ENCODE assay signal across 2 cellular contexts in the genomic region with DNA sequence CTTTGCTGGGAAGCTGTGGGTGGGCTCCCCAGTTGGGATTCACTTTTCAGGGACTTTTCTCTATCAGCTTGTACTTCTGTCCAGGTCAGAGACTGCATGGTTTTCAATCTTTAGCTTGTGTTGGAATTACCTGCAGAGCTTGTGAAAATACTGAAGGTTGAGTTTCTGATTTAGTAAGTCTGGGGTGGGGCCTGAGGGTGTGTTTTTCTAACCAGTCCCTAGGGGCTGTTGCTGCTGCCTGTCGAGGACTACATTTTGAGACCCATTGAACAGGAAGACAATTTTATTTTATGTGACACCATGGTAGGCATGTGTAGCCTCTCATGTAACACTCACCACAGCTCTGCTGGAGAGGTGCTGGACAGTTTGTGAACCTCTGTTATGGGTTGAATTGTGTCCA.
TF ChIP-seq lines count a peak whose summit lies in the region.

No MANE protein-coding gene starts in this region.

TF ChIP-seq in K562, 482 proteins besides CTCF, POLR2A, EP300 and RAD21 (continues in another document):
- no peak for TF ChIP-seq SRF (CRISPR knock-in tag; IDR thresholded peaks at IDR 0.05)
- no peak for TF ChIP-seq ZSCAN32 (CRISPR knock-in tag; IDR thresholded peaks at IDR 0.05)
- TF ChIP-seq, protein P1, sequence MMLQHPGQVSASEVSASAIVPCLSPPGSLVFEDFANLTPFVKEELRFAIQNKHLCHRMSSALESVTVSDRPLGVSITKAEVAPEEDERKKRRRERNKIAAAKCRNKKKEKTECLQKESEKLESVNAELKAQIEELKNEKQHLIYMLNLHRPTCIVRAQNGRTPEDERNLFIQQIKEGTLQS (IDR thresholded peaks at IDR 0.05): no peak
- TF ChIP-seq, protein P1 (CRISPR knock-in tag; conservative IDR thresholded peaks at IDR 0.05): no peak
- TF ChIP-seq TSC22D4 (tag; IDR thresholded peaks at IDR 0.05): no peak
- no peak for TF ChIP-seq SUPT5H (IDR thresholded peaks at IDR 0.05)
- no peak for TF ChIP-seq SRSF9 (IDR thresholded peaks at IDR 0.05; ENCODE audit: borderline replicate concordance, low read depth, low read length)
- TF ChIP-seq ZNF239 (CRISPR knock-in tag; IDR thresholded peaks at IDR 0.05): no peak
- TF ChIP-seq ETS1 (conservative IDR thresholded peaks at IDR 0.05; ENCODE audit: control insufficient read depth, low read depth, low read length): no peak
- TF ChIP-seq ZNF354B (CRISPR knock-in tag; IDR thresholded peaks at IDR 0.05): no peak
- TF ChIP-seq MEF2A (IDR thresholded peaks at IDR 0.05; ENCODE audit: control insufficient read depth, low read depth, low read length): no peak
- no peak for TF ChIP-seq ZBED1 (IDR thresholded peaks at IDR 0.05)
- no peak for TF ChIP-seq HDAC2 (IDR thresholded peaks at IDR 0.05)
- TF ChIP-seq ZNF197 (CRISPR knock-in tag; IDR thresholded peaks at IDR 0.05; ENCODE audit: low read depth): no peak
- TF ChIP-seq, protein P2, sequence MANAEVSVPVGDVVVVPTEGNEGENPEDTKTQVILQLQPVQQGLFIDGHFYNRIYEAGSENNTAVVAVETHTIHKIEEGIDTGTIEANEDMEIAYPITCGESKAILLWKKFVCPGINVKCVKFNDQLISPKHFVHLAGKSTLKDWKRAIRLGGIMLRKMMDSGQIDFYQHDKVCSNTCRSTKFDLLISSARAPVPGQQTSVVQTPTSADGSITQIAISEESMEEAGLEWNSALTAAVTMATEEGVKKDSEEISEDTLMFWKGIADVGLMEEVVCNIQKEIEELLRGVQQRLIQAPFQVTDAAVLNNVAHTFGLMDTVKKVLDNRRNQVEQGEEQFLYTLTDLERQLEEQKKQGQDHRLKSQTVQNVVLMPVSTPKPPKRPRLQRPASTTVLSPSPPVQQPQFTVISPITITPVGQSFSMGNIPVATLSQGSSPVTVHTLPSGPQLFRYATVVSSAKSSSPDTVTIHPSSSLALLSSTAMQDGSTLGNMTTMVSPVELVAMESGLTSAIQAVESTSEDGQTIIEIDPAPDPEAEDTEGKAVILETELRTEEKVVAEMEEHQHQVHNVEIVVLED (CRISPR knock-in tag; IDR thresholded peaks at IDR 0.05): no peak

TF ChIP-seq in GM23338, 12 proteins besides CTCF, POLR2A, EP300 and RAD21:
- TF ChIP-seq JUNB (IDR thresholded peaks at IDR 0.05; ENCODE audit: unreplicated experiment) (no peak), ZNF462 (CRISPR knock-in tag; IDR thresholded peaks at IDR 0.05) (no peak), ZNF331 (CRISPR knock-in tag; IDR thresholded peaks at IDR 0.05; ENCODE audit: low read depth) (no peak), ETS1 (IDR thresholded peaks at IDR 0.05) (no peak), EZH2 (IDR thresholded peaks at IDR 0.05; ENCODE audit: low read depth, unreplicated experiment) (no peak)
